Comparison of ENCODE assay signal across 9 cellular contexts in the genomic region with DNA sequence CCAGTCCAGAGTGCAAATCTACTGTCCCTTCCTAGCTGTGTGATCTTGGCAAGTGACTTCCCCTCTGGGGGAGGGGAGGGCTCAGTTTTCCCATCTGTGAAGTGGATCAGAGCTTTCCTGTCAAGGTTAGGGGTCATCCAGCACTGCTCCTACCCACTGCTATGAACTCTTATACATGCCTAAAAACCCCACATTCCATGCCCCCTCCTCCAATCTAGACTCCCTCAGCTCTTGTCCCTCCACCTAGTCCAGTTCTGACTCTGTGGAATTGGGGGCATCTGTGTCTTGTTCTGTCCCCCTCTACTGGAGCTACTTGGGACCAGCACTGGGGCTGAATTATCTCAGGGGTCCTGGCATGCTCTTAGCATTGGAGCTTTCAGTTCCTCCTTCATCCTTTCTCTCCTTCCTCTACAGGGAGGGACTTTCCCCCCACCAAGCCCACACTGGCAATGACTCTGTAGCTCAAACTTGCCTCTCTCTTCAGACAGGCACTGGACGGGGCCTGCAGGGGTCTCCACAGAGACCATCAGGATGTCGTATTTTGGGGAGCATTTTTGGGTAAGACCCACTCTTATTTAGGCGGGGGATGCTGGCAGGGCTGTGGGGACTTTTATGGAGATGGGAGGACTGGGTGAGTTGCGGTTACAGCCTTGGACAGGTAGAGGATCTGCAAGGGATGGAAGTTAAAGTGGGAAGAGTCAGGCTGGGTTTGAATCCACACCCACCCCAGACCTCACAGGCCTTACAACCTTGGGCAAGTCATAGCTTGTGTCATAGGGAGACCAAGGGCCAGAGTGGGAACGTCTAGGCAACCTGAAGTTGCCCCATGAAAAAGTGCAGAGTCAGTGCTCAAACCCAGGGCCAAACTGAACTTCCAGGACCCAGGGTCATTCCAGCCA. TPM values are rescaled to one million over a fixed set of nuclear protein-coding genes. Genes with fewer than 3 reads are reported as not detected.
DNase-seq lines count a peak whose midpoint lies in the region; ATAC-seq and TF ChIP-seq lines count a peak whose summit lies in the region.
"Had no signal": no experiment of that assay in that cellular context is flagged by ENCODE, and none has a peak within 500 bp of the region (broad histone marks: within the 10 kb centered on the region; RNA-seq: fewer than 3 reads in every experiment).

No MANE protein-coding gene starts in this region.

- H3K4me3 ChIP-seq in aorta (ENCODE audit: low read length in 2 of 2): no peak overlapping the region
- H3K4me3 ChIP-seq in sigmoid colon: no peak overlapping the region

- peak overlapping the region; percentile 21 for H3K4me3 Mint-ChIP-seq in stimulated activated naive CD8-positive, alpha-beta T cell treated with anti-CD3 and anti-CD28 coated beads, Interleukin-15, Interleukin-2, amounts not matched to agents 100 ng/mL and 50 ng/mL, for 24 hours

- no peaks in the 10 kb centered on the region for H3K9me3 Mint-ChIP-seq in stimulated activated naive CD8-positive, alpha-beta T cell treated with anti-CD3 and anti-CD28 coated beads, Interleukin-15, Interleukin-2, amounts not matched to agents 100 ng/mL and 50 ng/mL, for 24 hours
- H3K9me3 Mint-ChIP-seq in activated naive CD4-positive, alpha-beta T cell treated with anti-CD3 and anti-CD28 coated beads, Interleukin-2, amount 50 U/mL, for 72 hours: no peaks in the 10 kb centered on the region

- no peak for DNase-seq in stimulated activated naive CD8-positive, alpha-beta T cell treated with anti-CD3 and anti-CD28 coated beads, Interleukin-15, Interleukin-2, amounts not matched to agents 100 U/mL and 50 U/mL, for 24 hours
- no peak for DNase-seq in activated naive CD4-positive, alpha-beta T cell treated with anti-CD3 and anti-CD28 coated beads, Interleukin-2, amount 50 U/mL, for 72 hours (ENCODE audit: low spot score in 2 of 2)
- DNase-seq in SK-N-DZ (ENCODE audit: low spot score): no peak
- no peak for DNase-seq in aorta
- DNase-seq in sigmoid colon: no peak
- no peak for DNase-seq in NCI-H446 treated with DMSO at 0.1 percent for 48 hours (lab: John Stamatoyannopoulos, UW)

- no peak for TF ChIP-seq EP300 in sigmoid colon (IDR thresholded peaks at IDR 0.05)

- TF ChIP-seq POLR2A in sigmoid colon (IDR thresholded peaks at IDR 0.05): no peak

- intact Hi-C loops in aorta (cut with DNase I): no loop called here
- intact Hi-C loops in sigmoid colon (cut with DNase I): no loop called here

- H3K27ac Mint-ChIP-seq in stimulated activated naive CD8-positive, alpha-beta T cell treated with anti-CD3 and anti-CD28 coated beads, Interleukin-15, Interleukin-2, amounts not matched to agents 100 ng/mL and 50 ng/mL, for 24 hours: peak overlapping the region; percentile 77
- peak overlapping the region; percentile 62 to 81 for H3K27ac Mint-ChIP-seq in activated naive CD4-positive, alpha-beta T cell treated with anti-CD3 and anti-CD28 coated beads, Interleukin-2, amount 50 U/mL, for 72 hours

- H3K4me1 ChIP-seq in aorta (ENCODE audit: control insufficient read depth in 1 of 2, insufficient read depth in 2 of 2, low read length in 2 of 2): no peaks in the 10 kb centered on the region
- peaks cover 0 to 16% (median 7%) of the 10 kb centered on the region in 4 donors for H3K4me1 ChIP-seq in sigmoid colon

- H3K9me3 ChIP-seq in aorta (ENCODE audit: control insufficient read depth, low read length) (no peaks in the 10 kb centered on the region), sigmoid colon (no peaks in the 10 kb centered on the region)

- ATAC-seq in stimulated activated naive CD8-positive, alpha-beta T cell treated with anti-CD3 and anti-CD28 coated beads, Interleukin-15, Interleukin-2, amounts not matched to agents 100 U/mL and 50 U/mL, for 24 hours: no peak
- ATAC-seq in HG03135 (IDR thresholded peaks at IDR 0.05; ENCODE audit: unreplicated experiment): peak; percentile 50
- ATAC-seq in activated naive CD4-positive, alpha-beta T cell treated with anti-CD3 and anti-CD28 coated beads, Interleukin-2, amount 50 U/mL, for 72 hours: no peak
- ATAC-seq in aorta (ENCODE audit: low FRiP score): no peak

- H3K27me3 ChIP-seq in aorta (ENCODE audit: control insufficient read depth in 1 of 2, insufficient read depth in 2 of 2, low read length in 1 of 2) (no peaks in the 10 kb centered on the region), sigmoid colon (no peaks in the 10 kb centered on the region)

- H3K27ac ChIP-seq in aorta (ENCODE audit: low read depth in 1 of 2, low read length in 2 of 2) (no peak overlapping the region), sigmoid colon (no peak overlapping the region)

- TF ChIP-seq CTCF in sigmoid colon (IDR thresholded peaks at IDR 0.05): no peak

- H3K27me3 Mint-ChIP-seq in stimulated activated naive CD8-positive, alpha-beta T cell treated with anti-CD3 and anti-CD28 coated beads, Interleukin-15, Interleukin-2, amounts not matched to agents 100 ng/mL and 50 ng/mL, for 24 hours: no peaks in the 10 kb centered on the region

- H3K4me1 Mint-ChIP-seq in stimulated activated naive CD8-positive, alpha-beta T cell treated with anti-CD3 and anti-CD28 coated beads, Interleukin-15, Interleukin-2, amounts not matched to agents 100 ng/mL and 50 ng/mL, for 24 hours (ENCODE audit: low read depth): peaks cover 60% of the 10 kb centered on the region

- no peaks in the 10 kb centered on the region for H3K36me3 ChIP-seq in aorta (ENCODE audit: control insufficient read depth in 1 of 2, insufficient read depth in 2 of 2, low read length in 1 of 2)
- H3K36me3 ChIP-seq in sigmoid colon: no peaks in the 10 kb centered on the region

- whole genome bisulfite sequencing in aorta, 2 donors: 79 to 83% methylated on average over 5 of the region's 5 CpGs
- WGBS in sigmoid colon, 2 donors: 74 to 75% methylated on average over 5 of the region's 5 CpGs

- peaks cover 29% of the 10 kb centered on the region for H3K36me3 Mint-ChIP-seq in stimulated activated naive CD8-positive, alpha-beta T cell treated with anti-CD3 and anti-CD28 coated beads, Interleukin-15, Interleukin-2, amounts not matched to agents 100 ng/mL and 50 ng/mL, for 24 hours (ENCODE audit: low read depth)
- peaks cover 15 to 43% of the 10 kb centered on the region in 2 donors for H3K36me3 Mint-ChIP-seq in activated naive CD4-positive, alpha-beta T cell treated with anti-CD3 and anti-CD28 coated beads, Interleukin-2, amount 50 U/mL, for 72 hours

RNA-seq across cellular contexts. Expression of gene FCHO1, which starts 3.6 kb away (rescaled TPM):
- 10 to 100 TPM; 62.0 to 81.4 TPM for total RNA-seq in activated naive CD4-positive, alpha-beta T cell treated with anti-CD3 and anti-CD28 coated beads, Interleukin-2, amount 50 U/mL, for 72 hours
- 11.8 and 13.1 TPM in 2 replicates for polyA plus RNA-seq in SK-N-DZ (2014; cell fraction: cytosol; rRNA removed)
- 15.7 and 16.8 TPM in 2 replicates for polyA plus RNA-seq in SK-N-DZ (2014; cell fraction: nucleus; rRNA removed)
- total RNA-seq in aorta (1 to 10 TPM; 2.9 to 6.9 TPM), sigmoid colon (1 to 10 TPM; 1.8 to 5.8 (median 4.4) TPM)
- polyA plus RNA-seq in aorta (1 to 10 TPM; 1.5 to 1.6 TPM), sigmoid colon (10 to 100 TPM in 1 of 3 donors, 1 to 10 TPM in 2; 1.2 to 14.4 (median 2.5) TPM)

RNA-seq across cellular contexts. Expression of gene MAP1S, which starts 35.6 kb away (rescaled TPM):
- 10 to 100 TPM; 57.8 to 65.8 TPM for total RNA-seq in activated naive CD4-positive, alpha-beta T cell treated with anti-CD3 and anti-CD28 coated beads, Interleukin-2, amount 50 U/mL, for 72 hours
- 9.4 and 23.3 TPM in 2 replicates for polyA plus RNA-seq in SK-N-DZ (2014; cell fraction: cytosol; rRNA removed)
- 5.7 and 20.2 TPM in 2 replicates for polyA plus RNA-seq in SK-N-DZ (2014; cell fraction: nucleus; rRNA removed)
- total RNA-seq in aorta: 10 to 100 TPM; 53.6 to 60.1 TPM
- polyA plus RNA-seq in aorta: 10 to 100 TPM in 1 of 2 donors, 1 to 10 TPM in 1; 9.9 to 18.9 TPM
- total RNA-seq in sigmoid colon: 10 to 100 TPM; 13.3 to 35.8 (median 16.6) TPM
- 10 to 100 TPM; 13.8 to 20.6 (median 15.7) TPM for polyA plus RNA-seq in sigmoid colon

RNA-seq across cellular contexts. Expression of gene B3GNT3, which starts 40.1 kb away (rescaled TPM):
- under 1 TPM; 0.30 to 0.41 TPM for total RNA-seq in activated naive CD4-positive, alpha-beta T cell treated with anti-CD3 and anti-CD28 coated beads, Interleukin-2, amount 50 U/mL, for 72 hours
- polyA plus RNA-seq in SK-N-DZ (2014; cell fraction: cytosol; rRNA removed): not detected in 2 replicates
- not detected in 2 replicates for polyA plus RNA-seq in SK-N-DZ (2014; cell fraction: nucleus; rRNA removed)
- 1 to 10 TPM in 1 of 2 donors, under 1 TPM in 1; 0.42 to 1.9 TPM for total RNA-seq in aorta
- 1 to 10 TPM in 1 of 2 donors, not detected in 1; 4.5 TPM for polyA plus RNA-seq in aorta
- under 1 TPM in 1 of 4 donors, not detected in 3; 0.55 TPM for total RNA-seq in sigmoid colon
- 10 to 100 TPM; 20.4 to 72.3 (median 35.4) TPM for polyA plus RNA-seq in sigmoid colon
- total RNA-seq: lung microvascular endothelial cell had no signal

Comparison
In these comparisons a context has a peak if more than half of its experiments do, and no peak if none do; other contexts are left out.
1. RNA of gene FCHO1, which starts 3.6 kb away (total RNA-seq): 62.0 to 81.4 TPM in activated naive CD4-positive, alpha-beta T cell treated with anti-CD3 and anti-CD28 coated beads, Interleukin-2, amount 50 U/mL, for 72 hours; 2.9 to 6.9 TPM in aorta and 1.8 to 5.8 TPM in sigmoid colon; every median in the first group is over 4 times any median in the second.